In genomic region chr11:78801161-78801884, GRCh38 we compare ENCODE assay signal across 8 cellular contexts.
A peak's percentile ranks its signal among the peaks of the same experiment; 100 is the strongest.
DNase-seq lines count a peak whose midpoint lies in the region; ATAC-seq and TF ChIP-seq lines count a peak whose summit lies in the region.

No MANE protein-coding gene starts in this region.

- no TSS peak for BruUV-seq in OCI-LY7 (replicated peaks; lab: Mats Ljungman, UMichigan)

- peaks cover 37% of the 10 kb centered on the region for H3K4me1 ChIP-seq in RWPE2 (ENCODE audit: insufficient read depth, poor library complexity, severe bottlenecking)
- H3K4me1 ChIP-seq in foreskin keratinocyte = peaks cover 4% of the 10 kb centered on the region
- no peaks in the 10 kb centered on the region for H3K4me1 ChIP-seq in OCI-LY7 (ENCODE audit: insufficient read depth, low read length, poor library complexity, severe bottlenecking)

- no peaks in the 10 kb centered on the region for H3K79me2 ChIP-seq in OCI-LY7 (ENCODE audit: insufficient read depth, low read depth, low read length)

- H3K36me3 ChIP-seq in RWPE2 (ENCODE audit: low read depth) = no peaks in the 10 kb centered on the region
- H3K36me3 ChIP-seq in OCI-LY7 (ENCODE audit: insufficient read depth, low read length) = no peaks in the 10 kb centered on the region

- H3K9me3 ChIP-seq in RWPE2 (ENCODE audit: severe bottlenecking) (no peaks in the 10 kb centered on the region), OCI-LY7 (ENCODE audit: low read length) (no peaks in the 10 kb centered on the region)

- H3K4me3 ChIP-seq in RWPE2 (ENCODE audit: severe bottlenecking) = no peak overlapping the region
- no peak overlapping the region for H3K4me3 ChIP-seq in retinal pigment epithelial cell (ENCODE audit: low read length)
- H3K4me3 ChIP-seq in OCI-LY7 (ENCODE audit: low read depth, low read length, poor library complexity, severe bottlenecking) = no peak overlapping the region

- no peak overlapping the region for H2AFZ ChIP-seq in OCI-LY7 (ENCODE audit: low read length)

- CTCF ChIA-PET in OCI-LY7 (lab: Charles Lee; ENCODE audit: unreplicated experiment) = no interaction called here

- ATAC-seq in RWPE2 (ENCODE audit: low read depth) (peak; percentile 71), foreskin keratinocyte (peak; percentile 95), HG03280 (IDR thresholded peaks at IDR 0.05; ENCODE audit: unreplicated experiment) (no peak), GM18870 (IDR thresholded peaks at IDR 0.05; ENCODE audit: unreplicated experiment) (no peak), GM21515 (IDR thresholded peaks at IDR 0.05; ENCODE audit: unreplicated experiment) (no peak)

- no peaks in the 10 kb centered on the region for H4K20me1 ChIP-seq in OCI-LY7 (ENCODE audit: insufficient read depth, low read length)

- POLR2A ChIA-PET in OCI-LY7 (lab: Charles Lee) = interaction anchor here (0.6 kb wide), 1 partner anchor 9 kb away, joined by 3 read pairs; no protein-coding TSS in a partner anchor

- intact Hi-C loops in OCI-LY7 (cut with micrococcal nuclease; ENCODE audit: unreplicated experiment) = no loop called here

- H3K27ac ChIP-seq in RWPE2 (ENCODE audit: poor library complexity, severe bottlenecking) (peak overlapping the region; percentile 73), foreskin keratinocyte (no peak overlapping the region), OCI-LY7 (ENCODE audit: low read depth, low read length, poor library complexity, severe bottlenecking) (no peak overlapping the region)

- H3K9me2 ChIP-seq in OCI-LY7 (ENCODE audit: insufficient read depth, low read length) = no peaks in the 10 kb centered on the region

- TF ChIP-seq CTCF in RWPE2 (IDR thresholded peaks at IDR 0.05; ENCODE audit: poor library complexity, severe bottlenecking) = no peak
- TF ChIP-seq CTCF in foreskin keratinocyte (conservative IDR thresholded peaks at IDR 0.05) = no peak
- no peak for TF ChIP-seq CTCF in retinal pigment epithelial cell (conservative IDR thresholded peaks at IDR 0.05; ENCODE audit: low read depth, low read length)
- no peak for TF ChIP-seq CTCF in OCI-LY7 (conservative IDR thresholded peaks at IDR 0.05; ENCODE audit: low read length)

- no peaks in the 10 kb centered on the region for H3K27me3 ChIP-seq in RWPE2 (ENCODE audit: insufficient read depth, poor library complexity, severe bottlenecking)
- H3K27me3 ChIP-seq in foreskin keratinocyte = no peaks in the 10 kb centered on the region

- DNase-seq in ELR (ENCODE audit: low read depth) (peak; percentile 63), RWPE2 (ENCODE audit: low spot score) (no peak), foreskin keratinocyte (peak; percentile 82 to 89), retinal pigment epithelial cell (ENCODE audit: low read depth) (peak; percentile 61), OCI-LY7 (ENCODE audit: low spot score) (no peak)

- H3K4me2 ChIP-seq in OCI-LY7 (ENCODE audit: low read length) = no peak overlapping the region

Comparison
In these comparisons a context has a peak if more than half of its experiments do, and no peak if none do; other contexts are left out.
1. DNase-seq: peak in ELR (single experiment), foreskin keratinocyte (2 of 2) and retinal pigment epithelial cell (single experiment); none in RWPE2 (single experiment) and OCI-LY7 (single experiment).
2. ATAC-seq: peak in RWPE2 (single experiment) and foreskin keratinocyte (single experiment); none in HG03280 (single experiment), GM18870 (single experiment) and GM21515 (single experiment).